In genomic region chr4:146159384-146160058, GRCh38 we compare ENCODE assay signal across 9 cellular contexts. TPM values are rescaled to one million over a fixed set of nuclear protein-coding genes. Genes with fewer than 3 reads are reported as not detected.
A peak's percentile ranks its signal among the peaks of the same experiment; 100 is the strongest.
DNase-seq lines count a peak whose midpoint lies in the region; ATAC-seq and TF ChIP-seq lines count a peak whose summit lies in the region.
"Had no signal": no experiment of that assay in that cellular context is flagged by ENCODE, and none has a peak within 500 bp of the region (broad histone marks: within the 10 kb centered on the region; RNA-seq: fewer than 3 reads in every experiment).

No MANE protein-coding gene starts in this region.

- no peaks in the 10 kb centered on the region for H3K36me3 ChIP-seq in MG63

- no peak for TF ChIP-seq CTCF in nephron progenitor cell (IDR thresholded peaks at IDR 0.05)

- H3K27me3 Mint-ChIP-seq in nephron progenitor cell (ENCODE audit: low read depth, poor library complexity): peaks cover 3% of the 10 kb centered on the region

- peaks cover 26% of the 10 kb centered on the region for H3K9me3 Mint-ChIP-seq in nephron progenitor cell

- DNase-seq in nephron progenitor cell: no peak
- no peak for DNase-seq in NCI-H69 (lab: John Stamatoyannopoulos, UW)
- DNase-seq in MG63: no peak
- no peak for DNase-seq in SW 1271 (lab: John Stamatoyannopoulos, UW)
- DNase-seq: NCI-H1417 treated with DMSO at 0.1 percent for 48 hours had no signal

- peak overlapping the region; percentile 39 for H3K27ac Mint-ChIP-seq in nephron progenitor cell

- ATAC-seq in GM18873 (IDR thresholded peaks at IDR 0.05; ENCODE audit: low FRiP score, unreplicated experiment): peak; percentile 55
- ATAC-seq in GM21529 (IDR thresholded peaks at IDR 0.05; ENCODE audit: unreplicated experiment): peak; percentile 88
- ATAC-seq in HG03139 (IDR thresholded peaks at IDR 0.05; ENCODE audit: unreplicated experiment): peak; percentile 66

- H3K27me3 ChIP-seq in MG63: no peaks in the 10 kb centered on the region

- H3K4me1 Mint-ChIP-seq in nephron progenitor cell: no peaks in the 10 kb centered on the region

- no peak overlapping the region for H3K4me3 Mint-ChIP-seq in nephron progenitor cell

- H3K9me3 ChIP-seq in MG63: no peaks in the 10 kb centered on the region

- no peaks in the 10 kb centered on the region for H3K36me3 Mint-ChIP-seq in nephron progenitor cell (ENCODE audit: low read depth)

- H3K4me3 ChIP-seq in MG63: no peak overlapping the region

RNA-seq across cellular contexts. Expression of gene LSM6, which starts 16.0 kb away (rescaled TPM):
- 32.4 and 63.0 TPM in 2 replicates for total RNA-seq in MG63 (2014; rRNA removed; shearing (Covaris generic); ENCODE audit: low replicate concordance)

RNA-seq across cellular contexts. Expression of gene REELD1, which starts 54.8 kb away (rescaled TPM):
- 0.56 TPM in 1 of 2 replicates, not detected in the other for total RNA-seq in MG63 (2014; rRNA removed; shearing (Covaris generic); ENCODE audit: low replicate concordance)
- total RNA-seq: astrocyte had no signal
